ENCODE assay signal across 29 cellular contexts in the genomic region with DNA sequence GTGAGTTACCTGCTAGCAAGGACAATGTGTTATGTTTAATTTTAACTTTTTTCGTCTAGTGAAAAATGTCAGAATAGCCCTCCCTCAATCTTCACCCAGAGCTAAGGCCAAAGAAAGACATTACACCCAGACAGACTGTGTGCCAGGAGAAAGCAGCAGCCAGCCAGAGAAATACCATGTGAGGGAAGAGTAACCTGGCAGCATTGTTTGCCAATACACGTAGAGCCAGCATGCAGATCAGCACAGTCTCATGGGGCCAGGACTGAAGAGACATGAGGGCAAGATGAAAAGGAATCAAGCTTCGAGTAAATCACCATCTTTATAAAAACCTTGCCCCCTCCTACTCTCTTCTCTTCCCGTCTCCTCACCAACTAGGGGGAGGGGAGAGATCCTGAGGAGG.
"Had no signal": no experiment of that assay in that cellular context is flagged by ENCODE, and none has a peak within 500 bp of the region (broad histone marks: within the 10 kb centered on the region; RNA-seq: fewer than 3 reads in every experiment).

No MANE protein-coding gene starts in this region.

- DNase-seq: activated CD4-positive, alpha-beta T cell treated with anti-CD3 and anti-CD28 coated beads, Interleukin-2, amount 10 ng/mL, durations not matched to agents 7 days and 5 days; activated CD4-positive, alpha-beta T cell treated with anti-CD3 and anti-CD28 coated beads, Interleukin-2, amount 50 U/mL, for 48 hours; activated CD8-positive, alpha-beta T cell treated with anti-CD3 and anti-CD28 coated beads, Interleukin-2, amount 10 ng/mL, durations not matched to agents 7 days and 5 days; activated gamma-delta T cell treated with Interleukin-2 at 50 U/mL for 16 hours; activated naive CD4-positive, alpha-beta T cell treated with anti-CD3 and anti-CD28 coated beads, Interleukin-2, amount 10 ng/mL, durations not matched to agents 7 days and 5 days; activated naive CD8-positive, alpha-beta T cell treated with anti-CD3 and anti-CD28 coated beads for 36 hours; activated T-cell treated with anti-CD3 and anti-CD28 coated beads for 4 hours; activated T-cell treated with anti-CD3 and anti-CD28 coated beads, Interleukin-2, amount 50 U/mL, for 4 hours; amniotic stem cell; aorta; Karpas-422; KBM-7; MG63; NCI-H1092; NCI-H1436 treated with DMSO at 0.1 percent for 48 hours; NCI-H2029; NCI-H345; NCI-H524 treated with DMSO at 0.1 percent for 48 hours; PC-9; SHP77; SJCRH30 had no signal

- H3K9me3 ChIP-seq: MG63, SJCRH30 had no signal

- H3K9me3 Mint-ChIP-seq: activated CD4-positive, alpha-beta T cell treated with anti-CD3 and anti-CD28 coated beads, Interleukin-2, amount 10 ng/mL, durations not matched to agents 7 days and 5 days; activated naive CD4-positive, alpha-beta T cell treated with anti-CD3 and anti-CD28 coated beads, Interleukin-2, amount 10 ng/mL, durations not matched to agents 7 days and 5 days; activated naive CD8-positive, alpha-beta T cell treated with anti-CD3 and anti-CD28 coated beads for 36 hours; activated T-cell treated with anti-CD3 and anti-CD28 coated beads, Interleukin-2, amount 50 U/mL, for 4 hours; activated T-helper 1 cell treated with anti-CD3 and anti-CD28 coated beads, Interleukin-12 subunit alpha, Interleukin-12 subunit beta, Interleukin-2, Interleukin-4 antibody, amounts not matched to agents 30 ng/mL and 10 ng/mL and 1 ng/mL, durations not matched to agents 14 hours and 24 hours and 36 hours; IgD-negative memory B cell; T-helper 2 cell treated with Interferon-gamma antibody and Interleukin-4, amounts not matched to agents 5 μg/mL and 100 μg/mL, for 36 hours had no signal

- FAIRE-seq: RCC 7860, TTC549 had no signal

- H3K27me3 ChIP-seq: cardiac muscle cell, SJCRH30 had no signal

- H3K27ac ChIP-seq: cardiac muscle cell, PC-9, RWPE1, SJCRH30, SK-N-MC had no signal

- H3K4me1 Mint-ChIP-seq: activated CD4-positive, alpha-beta T cell treated with anti-CD3 and anti-CD28 coated beads, Interleukin-2, amount 10 ng/mL, durations not matched to agents 7 days and 5 days; activated naive CD4-positive, alpha-beta T cell treated with anti-CD3 and anti-CD28 coated beads, Interleukin-2, amount 10 ng/mL, durations not matched to agents 7 days and 5 days; IgD-negative memory B cell had no signal

- H3K4me3 ChIP-seq: cardiac muscle cell, MG63, PC-9, SJCRH30, SK-N-MC had no signal

- H3K36me3 ChIP-seq: cardiac muscle cell, MG63, SJCRH30 had no signal

- H3K27ac Mint-ChIP-seq: activated CD4-positive, alpha-beta T cell treated with anti-CD3 and anti-CD28 coated beads, Interleukin-2, amount 10 ng/mL, durations not matched to agents 7 days and 5 days; activated CD8-positive, alpha-beta T cell treated with anti-CD3 and anti-CD28 coated beads, Interleukin-2, amount 10 ng/mL, durations not matched to agents 7 days and 5 days; activated naive CD4-positive, alpha-beta T cell treated with anti-CD3 and anti-CD28 coated beads, Interleukin-2, amount 10 ng/mL, durations not matched to agents 7 days and 5 days; activated naive CD8-positive, alpha-beta T cell treated with anti-CD3 and anti-CD28 coated beads for 36 hours; activated T-helper 1 cell treated with anti-CD3 and anti-CD28 coated beads, Interleukin-12 subunit alpha, Interleukin-12 subunit beta, Interleukin-2, Interleukin-4 antibody, amounts not matched to agents 30 ng/mL and 10 ng/mL and 1 ng/mL, durations not matched to agents 14 hours and 24 hours and 36 hours; IgD-negative memory B cell; T-helper 2 cell treated with Interferon-gamma antibody and Interleukin-4, amounts not matched to agents 5 μg/mL and 100 μg/mL, for 36 hours had no signal

- H3K4me3 Mint-ChIP-seq: activated CD4-positive, alpha-beta T cell treated with anti-CD3 and anti-CD28 coated beads, Interleukin-2, amount 10 ng/mL, durations not matched to agents 7 days and 5 days; activated CD8-positive, alpha-beta T cell treated with anti-CD3 and anti-CD28 coated beads, Interleukin-2, amount 10 ng/mL, durations not matched to agents 7 days and 5 days; activated naive CD4-positive, alpha-beta T cell treated with anti-CD3 and anti-CD28 coated beads, Interleukin-2, amount 10 ng/mL, durations not matched to agents 7 days and 5 days; activated naive CD8-positive, alpha-beta T cell treated with anti-CD3 and anti-CD28 coated beads for 36 hours; activated T-cell treated with anti-CD3 and anti-CD28 coated beads, Interleukin-2, amount 50 U/mL, for 4 hours; activated T-helper 1 cell treated with anti-CD3 and anti-CD28 coated beads, Interleukin-12 subunit alpha, Interleukin-12 subunit beta, Interleukin-2, Interleukin-4 antibody, amounts not matched to agents 30 ng/mL and 10 ng/mL and 1 ng/mL, durations not matched to agents 14 hours and 24 hours and 36 hours; IgD-negative memory B cell; T-helper 2 cell treated with Interferon-gamma antibody and Interleukin-4, amounts not matched to agents 5 μg/mL and 100 μg/mL, for 36 hours had no signal

- ATAC-seq: activated CD8-positive, alpha-beta T cell treated with anti-CD3 and anti-CD28 coated beads, Interleukin-2, amount 10 ng/mL, durations not matched to agents 7 days and 5 days; activated T-cell treated with anti-CD3 and anti-CD28 coated beads, Interleukin-2, amount 50 U/mL, for 4 hours had no signal

- H2AFZ ChIP-seq: PC-9 had no signal

- H3K36me3 Mint-ChIP-seq: activated naive CD4-positive, alpha-beta T cell treated with anti-CD3 and anti-CD28 coated beads, Interleukin-2, amount 10 ng/mL, durations not matched to agents 7 days and 5 days; activated naive CD8-positive, alpha-beta T cell treated with anti-CD3 and anti-CD28 coated beads for 36 hours; IgD-negative memory B cell had no signal

- H3K4me2 ChIP-seq: PC-9 had no signal
